In the genomic region with DNA sequence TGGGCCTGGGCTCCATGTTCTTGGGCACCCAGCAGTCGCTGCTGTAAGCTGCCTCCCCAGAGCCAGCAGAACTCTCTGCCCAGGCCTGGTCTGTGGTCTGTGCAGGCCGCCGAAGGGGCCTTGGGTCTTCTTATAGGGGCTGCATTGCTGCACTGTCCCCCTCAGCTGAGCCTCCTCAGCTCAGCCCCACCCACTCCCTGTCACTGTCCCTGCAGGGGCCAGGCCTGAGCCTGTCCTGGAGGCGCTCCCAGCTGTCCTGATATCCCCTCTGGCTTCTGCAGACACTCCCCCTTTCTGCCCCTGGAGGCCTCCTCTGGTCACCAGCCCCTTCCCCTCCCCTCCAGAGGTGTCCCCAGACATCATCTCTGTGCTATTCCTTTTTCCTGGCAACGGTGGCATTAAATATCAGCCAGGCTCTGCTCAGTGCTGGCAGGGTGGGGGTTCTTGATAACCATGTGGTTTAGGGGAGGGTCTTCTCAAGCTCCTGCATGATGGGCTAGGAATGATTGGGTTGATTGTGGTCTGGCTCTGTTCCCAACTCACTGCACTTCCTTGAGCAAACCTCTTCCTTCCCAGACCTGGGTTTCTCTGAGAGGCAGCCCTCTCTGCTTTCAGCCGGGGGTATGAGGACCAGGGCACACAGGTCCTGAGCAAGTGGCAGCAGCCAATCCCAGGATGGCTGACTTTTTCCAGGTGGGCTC, we compare ENCODE assay signal across 11 cellular contexts. TPM values are rescaled to one million over a fixed set of nuclear protein-coding genes. Genes with fewer than 3 reads are reported as not detected.
DNase-seq lines count a peak whose midpoint lies in the region; ATAC-seq and TF ChIP-seq lines count a peak whose summit lies in the region.
"Had no signal": no experiment of that assay in that cellular context is flagged by ENCODE, and none has a peak within 500 bp of the region (broad histone marks: within the 10 kb centered on the region; RNA-seq: fewer than 3 reads in every experiment).

No MANE protein-coding gene starts in this region.

- H3K27me3 ChIP-seq in SJCRH30, result no peaks in the 10 kb centered on the region

- no peaks in the 10 kb centered on the region for H3K9me3 ChIP-seq in SJCRH30 (replicated peaks)

- H3K36me3 Mint-ChIP-seq in CD14-positive monocyte, result no peaks in the 10 kb centered on the region
- H3K36me3 Mint-ChIP-seq: activated naive CD4-positive, alpha-beta T cell treated with anti-CD3 and anti-CD28 coated beads, Interleukin-2, amount 50 U/mL, for 24 hours had no signal

- intact Hi-C loops in left cardiac atrium (cut with DNase I) (no loop called here), CD14-positive monocyte (cut with micrococcal nuclease) (loop anchor here in 1 of 2 donors (10.0 kb wide), 1 partner anchor 83 kb away; no protein-coding TSS in a partner anchor)

- peaks cover 55% of the 10 kb centered on the region for H3K4me1 ChIP-seq in SJCRH30

- H3K9me3 Mint-ChIP-seq in CD14-positive monocyte, result peaks cover 0 to 5% (median 1%) of the 10 kb centered on the region in 7 donors
- H3K9me3 Mint-ChIP-seq: activated naive CD4-positive, alpha-beta T cell treated with anti-CD3 and anti-CD28 coated beads, Interleukin-2, amount 50 U/mL, for 24 hours had no signal

- no peak for TF ChIP-seq CTCF in CD14-positive monocyte (IDR thresholded peaks at IDR 0.05)

- peaks cover 21% of the 10 kb centered on the region for H3K4me1 Mint-ChIP-seq in CD14-positive monocyte

- H3K27ac Mint-ChIP-seq in CD14-positive monocyte, result peak overlapping the region in 2 of 7 donors; percentile 12 to 27
- H3K27ac Mint-ChIP-seq: activated naive CD4-positive, alpha-beta T cell treated with anti-CD3 and anti-CD28 coated beads, Interleukin-2, amount 50 U/mL, for 24 hours had no signal

- DNase-seq in NCI-H82 (lab: John Stamatoyannopoulos, UW) (peak; percentile 64), NCI-H82 treated with DMSO at 0.1 percent for 48 hours (lab: John Stamatoyannopoulos, UW; ENCODE audit: unreplicated experiment) (no peak), SJCRH30 (peak; percentile 84 to 85), left cardiac atrium (no peak), CD14-positive monocyte (ENCODE audit: low spot score) (no peak), LoVo (ENCODE audit: low spot score) (no peak)
- DNase-seq in stimulated activated CD8-positive, alpha-beta memory T cell treated with anti-CD3 and anti-CD28 coated beads, Interleukin-4, amount 100 ng/mL, for 48 hours, result peak; percentile 18
- DNase-seq: kidney had no signal

- H3K4me3 Mint-ChIP-seq in CD14-positive monocyte, result peak overlapping the region in 1 of 2 donors; percentile 61
- H3K4me3 Mint-ChIP-seq: activated naive CD4-positive, alpha-beta T cell treated with anti-CD3 and anti-CD28 coated beads, Interleukin-2, amount 50 U/mL, for 24 hours had no signal

- no peak overlapping the region for H3K4me3 ChIP-seq in SJCRH30

- ATAC-seq in left cardiac atrium (peak; percentile 11 to 39), HG02798 (IDR thresholded peaks at IDR 0.05; ENCODE audit: poor library complexity, unreplicated experiment) (no peak)

- peaks cover 24 to 30% (median 30%) of the 10 kb centered on the region in 3 donors for H3K27me3 Mint-ChIP-seq in CD14-positive monocyte (ENCODE audit: low read depth in 3 of 3)

- peak overlapping the region; percentile 2; the same call in 1 of the 2 replicates for H3K27ac ChIP-seq in SJCRH30

- no peaks in the 10 kb centered on the region for H3K36me3 ChIP-seq in SJCRH30

RNA-seq across cellular contexts. Expression of a gene that starts 3.6 kb away (rescaled TPM):
- total RNA-seq in SJCRH30 (2014; rRNA removed; shearing (Covaris generic)), result 11.9 and 12.9 TPM in 2 replicates
- 1 to 10 TPM; 1.8 to 2.9 TPM for total RNA-seq in left cardiac atrium
- not detected for polyA plus RNA-seq in CD14-positive monocyte
- polyA plus RNA-seq: AG04450 had no signal

Comparison
In these comparisons a context has a peak if more than half of its experiments do, and no peak if none do; other contexts are left out.
1. DNase-seq: peak in NCI-H82 (single experiment), SJCRH30 (2 of 2) and stimulated activated CD8-positive, alpha-beta memory T cell treated with anti-CD3 and anti-CD28 coated beads, Interleukin-4, amount 100 ng/mL, for 48 hours (single experiment); none in NCI-H82 treated with DMSO at 0.1 percent for 48 hours (single experiment), left cardiac atrium (single experiment), CD14-positive monocyte (single experiment) and LoVo (single experiment).